In the genomic region with DNA sequence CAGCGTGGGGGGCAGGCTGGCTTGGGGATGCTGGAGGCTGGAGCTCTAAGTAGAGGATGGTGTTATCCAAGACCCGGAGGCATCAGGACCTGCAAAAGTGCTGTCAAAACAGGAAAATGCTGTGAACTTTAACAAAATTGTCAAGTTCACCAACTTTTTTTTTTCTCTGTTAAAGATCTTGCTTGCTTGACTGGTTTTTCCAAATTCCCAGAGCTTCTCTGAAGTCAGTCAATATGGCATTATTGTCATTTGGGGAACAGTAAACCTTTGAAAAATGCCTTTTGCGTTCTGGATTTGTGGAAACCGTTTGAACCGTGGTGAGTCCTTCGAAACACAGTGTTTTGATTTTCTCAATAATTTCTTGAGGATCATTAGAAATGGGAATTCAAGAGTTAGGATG, we compare ENCODE assay signal across 29 cellular contexts.
"Had no signal": no experiment of that assay in that cellular context is flagged by ENCODE, and none has a peak within 500 bp of the region (broad histone marks: within the 10 kb centered on the region; RNA-seq: fewer than 3 reads in every experiment).

No MANE protein-coding gene starts in this region.

- H3K9me3 ChIP-seq: adrenal gland, body of pancreas, breast epithelium had no signal

- H3K27me3 ChIP-seq: body of pancreas, brain microvascular endothelial cell had no signal

- H3K4me3 ChIP-seq: adrenal gland, body of pancreas, breast epithelium had no signal

- DNase-seq: activated B cell treated with CpG ODN at 0.5 μM for 24 hours; activated CD4-positive, alpha-beta memory T cell treated with anti-CD3 and anti-CD28 coated beads for 36 hours; activated CD4-positive, alpha-beta T cell treated with anti-CD3 and anti-CD28 coated beads for 4 hours; activated CD4-positive, alpha-beta T cell treated with anti-CD3 and anti-CD28 coated beads, Interleukin-2, amount 10 ng/mL, durations not matched to agents 24 days and 14 days; activated CD4-positive, alpha-beta T cell treated with anti-CD3 and anti-CD28 coated beads, Interleukin-2, amount 50 U/mL, for 1 hour; activated CD4-positive, alpha-beta T cell treated with anti-CD3 and anti-CD28 coated beads, Interleukin-2, amount 50 U/mL, for 4 hours; activated CD4-positive, CD25-positive, alpha-beta regulatory T cell treated with anti-CD3 and anti-CD28 coated beads, Interleukin-2, amount 50 U/mL, for 72 hours; activated CD8-positive, alpha-beta memory T cell treated with anti-CD3 and anti-CD28 coated beads, Interleukin-2, amount 50 U/mL, for 4 hours; activated CD8-positive, alpha-beta T cell treated with anti-CD3 and anti-CD28 coated beads for 36 hours; activated effector memory CD4-positive, alpha-beta T cell treated with anti-CD3 and anti-CD28 coated beads, Interleukin-2, amount 50 U/mL, for 16 hours; activated gamma-delta T cell treated with Interleukin-2 at 50 U/mL for 16 hours; activated naive CD4-positive, alpha-beta T cell; activated naive CD4-positive, alpha-beta T cell treated with anti-CD3 and anti-CD28 coated beads for 36 hours; activated naive CD4-positive, alpha-beta T cell treated with anti-CD3 and anti-CD28 coated beads, Interleukin-2, amount 50 U/mL, for 16 hours; activated naive CD8-positive, alpha-beta T cell treated with anti-CD3 and anti-CD28 coated beads for 36 hours; activated T-cell treated with anti-CD3 and anti-CD28 coated beads for 4 hours; activated T-cell treated with anti-CD3 and anti-CD28 coated beads, Interleukin-2, amount 50 U/mL, for 1 hour; activated T-cell treated with anti-CD3 and anti-CD28 coated beads, Interleukin-2, amount 50 U/mL, for 4 hours; activated T-cell treated with anti-CD3 and anti-CD28 coated beads, Interleukin-2, amount 50 U/mL, for 72 hours; adrenal gland; amniotic stem cell; aorta; body of pancreas; brain microvascular endothelial cell; central memory CD4-positive, alpha-beta T cell; T-helper 2 cell; T-helper 9 cell had no signal

- H3K36me3 ChIP-seq: adrenal gland, brain microvascular endothelial cell, breast epithelium had no signal

- H3K27ac ChIP-seq: adrenal gland, body of pancreas, brain microvascular endothelial cell, breast epithelium, VCaP had no signal

- H3K4me1 ChIP-seq: adrenal gland, body of pancreas, breast epithelium had no signal
